Comparison of ENCODE assay signal across 24 cellular contexts in genomic region chr4:146437778-146438177, GRCh38.
"Had no signal": no experiment of that assay in that cellular context is flagged by ENCODE, and none has a peak within 500 bp of the region (broad histone marks: within the 10 kb centered on the region; RNA-seq: fewer than 3 reads in every experiment).

No MANE protein-coding gene starts in this region.

- H3K9ac ChIP-seq: neural progenitor cell had no signal

- H3K9me3 Mint-ChIP-seq: activated T-helper 1 cell treated with anti-CD3 and anti-CD28 coated beads, Interleukin-12 subunit alpha, Interleukin-12 subunit beta, Interleukin-2, Interleukin-4 antibody, amounts not matched to agents 30 ng/mL and 10 ng/mL and 1 ng/mL, durations not matched to agents 14 hours and 24 hours and 36 hours; endodermal cell; naive thymus-derived CD4-positive, alpha-beta T cell; neural progenitor cell had no signal

- H3K27me3 ChIP-seq: adrenal gland, ascending aorta, brain microvascular endothelial cell, heart right ventricle, neural progenitor cell, spleen, thyroid gland, upper lobe of right lung had no signal

- H3K27ac ChIP-seq: brain microvascular endothelial cell, epithelial cell of prostate, heart right ventricle, lower lobe of right lung, neural progenitor cell, spleen, thyroid gland, upper lobe of right lung had no signal

- H3K27ac Mint-ChIP-seq: activated naive CD8-positive, alpha-beta T cell; activated T-helper 1 cell treated with anti-CD3 and anti-CD28 coated beads, Interleukin-12 subunit alpha, Interleukin-12 subunit beta, Interleukin-2, Interleukin-4 antibody, amounts not matched to agents 30 ng/mL and 10 ng/mL and 1 ng/mL, durations not matched to agents 14 hours and 24 hours and 36 hours; endodermal cell; naive thymus-derived CD4-positive, alpha-beta T cell; neural progenitor cell; progenitor cell of endocrine pancreas; T-helper 17 cell had no signal

- DNase-seq: activated CD4-positive, alpha-beta T cell treated with anti-CD3 and anti-CD28 coated beads for 4 hours; activated CD4-positive, alpha-beta T cell treated with anti-CD3 and anti-CD28 coated beads, Interleukin-2, amount 50 U/mL, for 48 hours; activated CD4-positive, CD25-positive, alpha-beta regulatory T cell; activated gamma-delta T cell treated with Interleukin-2 at 50 U/mL for 16 hours; adrenal gland; brain microvascular endothelial cell; caudate nucleus; endodermal cell; heart right ventricle; kidney; lower lobe of right lung; naive thymus-derived CD4-positive, alpha-beta T cell; spleen; stimulated activated CD4-positive, alpha-beta T cell treated with anti-CD3 and anti-CD28 coated beads, Interleukin-4, amount 100 ng/mL, for 1 hour; stimulated activated naive CD4-positive, alpha-beta T cell; T-helper 17 cell; thyroid gland; upper lobe of right lung had no signal

- H3K4me2 ChIP-seq: neural progenitor cell had no signal

- ATAC-seq: heart right ventricle; lower lobe of right lung; naive thymus-derived CD4-positive, alpha-beta T cell; T-helper 17 cell; upper lobe of right lung had no signal

- H3K9me3 ChIP-seq: adrenal gland, ascending aorta, heart right ventricle, lower lobe of right lung, spleen, thyroid gland, upper lobe of right lung had no signal

- H3K36me3 ChIP-seq: adrenal gland, ascending aorta, brain microvascular endothelial cell, heart right ventricle, lower lobe of right lung, neural progenitor cell, spleen, thyroid gland, upper lobe of right lung had no signal

- H3K36me3 Mint-ChIP-seq: activated naive CD8-positive, alpha-beta T cell; neural progenitor cell had no signal

- H3K4me3 Mint-ChIP-seq: activated naive CD8-positive, alpha-beta T cell; activated T-helper 1 cell treated with anti-CD3 and anti-CD28 coated beads, Interleukin-12 subunit alpha, Interleukin-12 subunit beta, Interleukin-2, Interleukin-4 antibody, amounts not matched to agents 30 ng/mL and 10 ng/mL and 1 ng/mL, durations not matched to agents 14 hours and 24 hours and 36 hours; endodermal cell; naive thymus-derived CD4-positive, alpha-beta T cell; neural progenitor cell; T-helper 17 cell had no signal

- H3K4me1 ChIP-seq: ascending aorta, lower lobe of right lung, spleen, upper lobe of right lung had no signal

- H3K4me3 ChIP-seq: adrenal gland, heart right ventricle, lower lobe of right lung, neural progenitor cell, spleen, thyroid gland, upper lobe of right lung had no signal

- H2AFZ ChIP-seq: neural progenitor cell had no signal

- H3K27me3 Mint-ChIP-seq: activated naive CD8-positive, alpha-beta T cell; naive thymus-derived CD4-positive, alpha-beta T cell; progenitor cell of endocrine pancreas; T-helper 17 cell had no signal
